ENCODE assay signal across 8 cellular contexts in the genomic region with DNA sequence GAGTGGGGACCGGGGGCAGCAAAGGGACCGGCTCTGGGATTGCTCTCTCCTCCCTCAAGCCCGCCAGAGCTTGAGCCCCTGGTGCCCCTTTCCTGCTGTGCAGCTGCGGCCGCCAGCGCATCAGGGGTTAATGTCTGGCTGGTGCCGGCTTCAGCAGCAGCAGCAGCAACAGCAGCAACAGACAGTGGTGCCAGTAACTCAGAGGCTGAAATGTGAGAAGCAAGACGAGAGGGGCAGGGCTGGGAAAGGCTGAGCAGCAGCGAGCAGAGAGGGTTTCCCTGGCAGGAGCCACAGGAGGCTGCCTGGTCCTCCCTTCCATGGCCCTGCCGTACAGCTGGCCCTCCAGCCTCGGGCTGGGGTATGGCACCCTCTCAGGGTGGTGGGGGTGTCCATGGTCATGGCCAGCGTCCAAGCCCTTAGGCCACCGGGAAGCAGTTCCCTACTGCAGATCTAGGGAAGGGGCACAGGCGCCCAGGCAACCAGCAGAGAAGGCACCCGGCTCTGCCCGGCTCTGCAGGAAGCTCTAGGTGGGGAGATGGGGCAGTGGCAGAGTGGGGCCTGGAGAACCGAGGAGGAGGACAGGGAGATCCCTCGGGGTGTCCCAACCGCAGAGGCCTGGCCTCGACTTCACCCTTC. TPM values are rescaled to one million over a fixed set of nuclear protein-coding genes. Genes with fewer than 3 reads are reported as not detected.
DNase-seq lines count a peak whose midpoint lies in the region; ATAC-seq, FAIRE-seq and TF ChIP-seq lines count a peak whose summit lies in the region.

No MANE protein-coding gene starts in this region.

- H3K27me3 ChIP-seq in keratinocyte (ENCODE audit: control insufficient read depth, extremely low read depth, insufficient read depth, low read length) (no peaks in the 10 kb centered on the region), transverse colon (no peaks in the 10 kb centered on the region), Peyer's patch (no peaks in the 10 kb centered on the region)

- H3K79me2 ChIP-seq in keratinocyte (ENCODE audit: control insufficient read depth, insufficient read depth, low read length) = no peaks in the 10 kb centered on the region

- H3K9me3 ChIP-seq in keratinocyte (ENCODE audit: control insufficient read depth, low read depth, low read length) (no peaks in the 10 kb centered on the region), transverse colon (no peaks in the 10 kb centered on the region), Peyer's patch (no peaks in the 10 kb centered on the region)

- H3K36me3 ChIP-seq in keratinocyte (ENCODE audit: control insufficient read depth in 2 of 2, extremely low read depth in 1 of 2, insufficient read depth in 2 of 2, low read length in 2 of 2) (no peaks in the 10 kb centered on the region), transverse colon (no peaks in the 10 kb centered on the region), Peyer's patch (no peaks in the 10 kb centered on the region)

- TF ChIP-seq EP300 in transverse colon (IDR thresholded peaks at IDR 0.05; ENCODE audit: low read depth) = no peak

- TF ChIP-seq CTCF in AG10803 (conservative IDR thresholded peaks at IDR 0.05; ENCODE audit: low read length) (no peak), astrocyte of the spinal cord (IDR thresholded peaks at IDR 0.05; ENCODE audit: low read depth, low read length) (no peak), keratinocyte (optimal IDR thresholded peaks at IDR 0.05 in 1 of 3, IDR thresholded peaks at IDR 0.05 in 1 of 3, conservative IDR thresholded peaks at IDR 0.05 in 1 of 3; ENCODE audit: extremely low read depth in 1 of 3, insufficient read depth in 2 of 3, low read length in 3 of 3) (no peak), transverse colon (IDR thresholded peaks at IDR 0.05) (no peak), Peyer's patch (IDR thresholded peaks at IDR 0.05) (no peak)

- H4K20me1 ChIP-seq in keratinocyte (ENCODE audit: control insufficient read depth, extremely low read depth, insufficient read depth, low read length) = no peaks in the 10 kb centered on the region

- H3K27ac ChIP-seq in keratinocyte (ENCODE audit: control insufficient read depth, insufficient read depth, low read length) (no peak overlapping the region), transverse colon (peak overlapping the region; percentile 49 to 81 (median 60)), Peyer's patch (peak overlapping the region in 2 of 4 donors; percentile 10 to 12)

- peak overlapping the region; percentile 0 for H3K9ac ChIP-seq in keratinocyte (ENCODE audit: control insufficient read depth, extremely low read depth, insufficient read depth, low read length)

- FAIRE-seq in keratinocyte (lab: Jason Lieb, UNC) = peak; percentile 46

- no peak for TF ChIP-seq POLR2A in transverse colon (IDR thresholded peaks at IDR 0.05)
- TF ChIP-seq POLR2A in Peyer's patch (IDR thresholded peaks at IDR 0.05) = no peak

- H3K4me3 ChIP-seq in AG10803 (ENCODE audit: low read length) = peak overlapping the region; percentile 22
- no peak overlapping the region for H3K4me3 ChIP-seq in astrocyte of the spinal cord (ENCODE audit: low read depth, low read length)
- no peak overlapping the region for H3K4me3 ChIP-seq in keratinocyte (ENCODE audit: control insufficient read depth in 2 of 3, extremely low read depth in 1 of 3, insufficient read depth in 2 of 3, low read depth in 1 of 3, low read length in 3 of 3)
- no peak overlapping the region for H3K4me3 ChIP-seq in transverse colon
- H3K4me3 ChIP-seq in Peyer's patch = no peak overlapping the region

- dilution Hi-C loops in keratinocyte (cut with MboI; ENCODE audit: extremely low pct_ligation_motif_present, low sequenced_read_pairs) = no loop called here

- H3K4me2 ChIP-seq in keratinocyte (ENCODE audit: control insufficient read depth, extremely low read depth, insufficient read depth, low read depth, low read length) = peak overlapping the region; percentile 4

- intact Hi-C loops in transverse colon (cut with DNase I; ENCODE audit: low total_unique reads) = no loop called here

- ATAC-seq in HG02973 (IDR thresholded peaks at IDR 0.05; ENCODE audit: unreplicated experiment) = no peak

- H3K9me1 ChIP-seq in keratinocyte (ENCODE audit: control insufficient read depth, extremely low read depth, insufficient read depth, low read length) = no peaks in the 10 kb centered on the region

- 37% methylated on average over 20 of the region's 20 CpGs; no CpG with 5 or more reads in 1 of the 2 donors for WGBS in transverse colon (ENCODE audit: low coverage in 1 of 2), 2 donors

- H3K4me1 ChIP-seq in keratinocyte (ENCODE audit: control insufficient read depth, extremely low read depth, insufficient read depth, low read length) (peaks cover 32% of the 10 kb centered on the region), transverse colon (peaks cover 14 to 29% (median 20%) of the 10 kb centered on the region in 4 donors), Peyer's patch (peaks cover 0 to 17% (median 0%) of the 10 kb centered on the region in 4 donors)

- in situ Hi-C loops in astrocyte of the spinal cord (cut with HindIII; ENCODE audit: low sequenced_read_pairs) (no loop called here), transverse colon (cut with MboI; ENCODE audit: low pct_ligation_motif_present in 1 of 4, low pct_unique_long_range_greater_than_20kb in 1 of 4, low sequenced_read_pairs in 3 of 4) (loop anchor here in 1 of 4 donors (5.0 kb wide), 1 partner anchor 38 kb away; no protein-coding TSS in a partner anchor)

- peak; percentile 79 for DNase-seq in AG10803 (ENCODE audit: low read depth)
- peak; percentile 47 for DNase-seq in NCI-H1105 (lab: John Stamatoyannopoulos, UW)
- DNase-seq in astrocyte of the spinal cord (ENCODE audit: low read depth, low spot score) = peak; percentile 81
- DNase-seq in keratinocyte (ENCODE audit: low read depth, low spot score) = no peak
- no peak for DNase-seq in transverse colon
- no peak for DNase-seq in Peyer's patch
- DNase-seq in Ammon's horn (ENCODE audit: low spot score) = no peak

- peak overlapping the region; percentile 1 for H2AFZ ChIP-seq in keratinocyte (ENCODE audit: control insufficient read depth, low read length)

RNA-seq across cellular contexts. Expression of gene TFAP4, which starts 21.1 kb away (rescaled TPM):
- 4.9 to 9.2 TPM (median 6.7 TPM) in 3 replicates for polyA plus RNA-seq in keratinocyte
- polyA plus RNA-seq in keratinocyte (2011; ENCODE audit: low read depth) = 6.1 TPM
- polyA plus RNA-seq in keratinocyte (2011; cell fraction: cytosol; rRNA removed) = 2.0 and 3.6 TPM in 2 replicates
- 3.5 and 4.4 TPM in 2 replicates for polyA plus RNA-seq in keratinocyte (2011; cell fraction: nucleus; rRNA removed)
- polyA plus RNA-seq in keratinocyte (2012; ENCODE audit: low replicate concordance) = 5.0 and 10.4 TPM in 2 replicates
- polyA minus RNA-seq in keratinocyte = 7.8 to 17.9 TPM (median 17.2 TPM) in 3 replicates
- polyA minus RNA-seq in keratinocyte (2011; cell fraction: cytosol; rRNA and poly(A)+ RNA removed) = 14.8 TPM
- 2.0 and 2.8 TPM in 2 replicates for polyA minus RNA-seq in keratinocyte (2011; cell fraction: nucleus; rRNA and poly(A)+ RNA removed)
- 1 to 10 TPM; 4.6 to 8.4 (median 6.3) TPM for total RNA-seq in transverse colon
- total RNA-seq in Peyer's patch = 10 to 100 TPM in 1 of 4 donors, 1 to 10 TPM in 3; 7.5 to 20.6 (median 8.9) TPM

RNA-seq across cellular contexts. Expression of gene GLIS2, which starts 21.9 kb away (rescaled TPM):
- 0.63 to 2.3 TPM (median 1.0 TPM) in 3 replicates for polyA plus RNA-seq in keratinocyte
- polyA plus RNA-seq in keratinocyte (2011; ENCODE audit: low read depth) = 1.1 TPM
- 1.6 and 3.7 TPM in 2 replicates for polyA plus RNA-seq in keratinocyte (2011; cell fraction: cytosol; rRNA removed)
- 4.6 and 5.9 TPM in 2 replicates for polyA plus RNA-seq in keratinocyte (2011; cell fraction: nucleus; rRNA removed)
- 2.9 and 5.1 TPM in 2 replicates for polyA plus RNA-seq in keratinocyte (2012; ENCODE audit: low replicate concordance)
- 1.7 to 9.7 TPM (median 1.9 TPM) in 3 replicates for polyA minus RNA-seq in keratinocyte
- polyA minus RNA-seq in keratinocyte (2011; cell fraction: cytosol; rRNA and poly(A)+ RNA removed) = 6.5 TPM
- 2.2 TPM in 2 replicates for polyA minus RNA-seq in keratinocyte (2011; cell fraction: nucleus; rRNA and poly(A)+ RNA removed)
- 1 to 10 TPM in 3 of 4 donors, under 1 TPM in 1; 0.68 to 5.0 (median 1.8) TPM for total RNA-seq in transverse colon
- 1 to 10 TPM in 3 of 4 donors, under 1 TPM in 1; 0.35 to 3.3 (median 1.7) TPM for total RNA-seq in Peyer's patch

RNA-seq across cellular contexts. Expression of gene SRL, which starts 52.1 kb away (rescaled TPM):
- polyA plus RNA-seq in keratinocyte = not detected in 3 replicates
- polyA plus RNA-seq in keratinocyte (2011; ENCODE audit: low read depth) = not detected
- 0.02 TPM in 1 of 2 replicates, not detected in the other for polyA plus RNA-seq in keratinocyte (2011; cell fraction: cytosol; rRNA removed)
- polyA plus RNA-seq in keratinocyte (2011; cell fraction: nucleus; rRNA removed) = not detected in 2 replicates
- 0.03 TPM in 1 of 2 replicates, not detected in the other for polyA plus RNA-seq in keratinocyte (2012; ENCODE audit: low replicate concordance)
- polyA minus RNA-seq in keratinocyte = not detected in 3 replicates
- not detected for polyA minus RNA-seq in keratinocyte (2011; cell fraction: cytosol; rRNA and poly(A)+ RNA removed)
- polyA minus RNA-seq in keratinocyte (2011; cell fraction: nucleus; rRNA and poly(A)+ RNA removed) = not detected in 2 replicates
- under 1 TPM in 2 of 4 donors, not detected in 2; 0.32 to 0.68 TPM for total RNA-seq in transverse colon
- total RNA-seq in Peyer's patch = 1 to 10 TPM in 1 of 4 donors, under 1 TPM in 3; 0.35 to 1.7 (median 0.63) TPM

RNA-seq across cellular contexts. Expression of gene PAM16, which starts 57.2 kb away (rescaled TPM):
- polyA plus RNA-seq in keratinocyte = 25.0 to 41.2 TPM (median 32.7 TPM) in 3 replicates
- 22.4 TPM for polyA plus RNA-seq in keratinocyte (2011; ENCODE audit: low read depth)
- 15.6 and 27.6 TPM in 2 replicates for polyA plus RNA-seq in keratinocyte (2011; cell fraction: cytosol; rRNA removed)
- 29.2 and 38.2 TPM in 2 replicates for polyA plus RNA-seq in keratinocyte (2011; cell fraction: nucleus; rRNA removed)
- 33.9 and 36.4 TPM in 2 replicates for polyA plus RNA-seq in keratinocyte (2012; ENCODE audit: low replicate concordance)
- polyA minus RNA-seq in keratinocyte = 7.3 to 8.6 TPM (median 8.0 TPM) in 3 replicates
- 15.9 TPM for polyA minus RNA-seq in keratinocyte (2011; cell fraction: cytosol; rRNA and poly(A)+ RNA removed)
- polyA minus RNA-seq in keratinocyte (2011; cell fraction: nucleus; rRNA and poly(A)+ RNA removed) = 9.5 and 11.3 TPM in 2 replicates
- total RNA-seq in transverse colon (10 to 100 TPM; 26.5 to 40.5 (median 29.2) TPM), Peyer's patch (10 to 100 TPM; 18.2 to 61.4 (median 49.3) TPM)

Comparison
In these comparisons a context has a peak if more than half of its experiments do, and no peak if none do; other contexts are left out.
1. DNase-seq: peak in AG10803 (single experiment), NCI-H1105 (single experiment) and astrocyte of the spinal cord (single experiment); none in keratinocyte (single experiment), transverse colon (single experiment), Peyer's patch (0 of 3) and Ammon's horn (single experiment).